8 cellular contexts compared by ENCODE assay signal in genomic region chr12:122793685-122794106, GRCh38. TPM values are rescaled to one million over a fixed set of nuclear protein-coding genes. Genes with fewer than 3 reads are reported as not detected.
DNase-seq lines count a peak whose midpoint lies in the region; ATAC-seq and TF ChIP-seq lines count a peak whose summit lies in the region.

No MANE protein-coding gene starts in this region.

- H3K36me3 ChIP-seq in SJCRH30, result no peaks in the 10 kb centered on the region

- peaks cover 4% of the 10 kb centered on the region in 2 donors for H3K4me1 Mint-ChIP-seq in natural killer cell
- H3K4me1 Mint-ChIP-seq in activated T-helper 2 cell treated with anti-CD3 and anti-CD28 coated beads, Interferon-gamma antibody, Interleukin-2, Interleukin-4, amounts not matched to agents 10 μg/mL and 5 μg/mL and 100 μg/mL, durations not matched to agents 14 hours and 24 hours and 36 hours (ENCODE audit: low read depth), result peaks cover 2% of the 10 kb centered on the region

- ATAC-seq in natural killer cell, result peak; percentile 77 to 81 (median 78)
- ATAC-seq in GM18867 (IDR thresholded peaks at IDR 0.05; ENCODE audit: unreplicated experiment), result no peak

- no peak overlapping the region for H3K4me3 Mint-ChIP-seq in natural killer cell
- H3K4me3 Mint-ChIP-seq in activated T-helper 2 cell treated with anti-CD3 and anti-CD28 coated beads, Interferon-gamma antibody, Interleukin-2, Interleukin-4, amounts not matched to agents 10 μg/mL and 5 μg/mL and 100 μg/mL, durations not matched to agents 14 hours and 24 hours and 36 hours (ENCODE audit: low read depth), result no peak overlapping the region

- H3K27ac ChIP-seq in SJCRH30, result no peak overlapping the region

- H3K27ac Mint-ChIP-seq in natural killer cell, result no peak overlapping the region
- no peak overlapping the region for H3K27ac Mint-ChIP-seq in activated T-helper 2 cell treated with anti-CD3 and anti-CD28 coated beads, Interferon-gamma antibody, Interleukin-2, Interleukin-4, amounts not matched to agents 10 μg/mL and 5 μg/mL and 100 μg/mL, durations not matched to agents 14 hours and 24 hours and 36 hours

- no peaks in the 10 kb centered on the region for H3K27me3 Mint-ChIP-seq in natural killer cell (ENCODE audit: low read depth in 2 of 2)
- no peaks in the 10 kb centered on the region for H3K27me3 Mint-ChIP-seq in activated T-helper 2 cell treated with anti-CD3 and anti-CD28 coated beads, Interferon-gamma antibody, Interleukin-2, Interleukin-4, amounts not matched to agents 10 μg/mL and 5 μg/mL and 100 μg/mL, durations not matched to agents 14 hours and 24 hours and 36 hours (ENCODE audit: low read depth)

- H3K4me3 ChIP-seq in SJCRH30 (no peak overlapping the region), epithelial cell of proximal tubule (ENCODE audit: low read depth, low read length) (no peak overlapping the region)

- no peaks in the 10 kb centered on the region for H3K4me1 ChIP-seq in SJCRH30

- no peaks in the 10 kb centered on the region for H3K36me3 Mint-ChIP-seq in natural killer cell
- H3K36me3 Mint-ChIP-seq in activated T-helper 2 cell treated with anti-CD3 and anti-CD28 coated beads, Interferon-gamma antibody, Interleukin-2, Interleukin-4, amounts not matched to agents 10 μg/mL and 5 μg/mL and 100 μg/mL, durations not matched to agents 14 hours and 24 hours and 36 hours (ENCODE audit: low read depth), result no peaks in the 10 kb centered on the region

- TF ChIP-seq CTCF in epithelial cell of proximal tubule (conservative IDR thresholded peaks at IDR 0.05; ENCODE audit: low read depth, low read length) (peak; percentile 74), natural killer cell (IDR thresholded peaks at IDR 0.05) (peak; percentile 81)

- H3K27me3 ChIP-seq in SJCRH30, result no peaks in the 10 kb centered on the region

- intact Hi-C loops in natural killer cell (cut with micrococcal nuclease), result loop anchor here (1.0 to 5.0 kb wide), 3 partner anchors 44 to 445 kb away; partner anchors contain the start of gene HIP1R
- intact Hi-C loops in activated T-helper 2 cell treated with anti-CD3 and anti-CD28 coated beads, Interferon-gamma antibody, Interleukin-2, Interleukin-4, amounts not matched to agents 10 μg/mL and 5 μg/mL and 100 μg/mL, durations not matched to agents 14 hours and 24 hours and 36 hours (cut with micrococcal nuclease), result loop anchor here (1.0 kb wide), 1 partner anchor 159 kb away; no protein-coding TSS in a partner anchor

- no peaks in the 10 kb centered on the region for H3K9me3 ChIP-seq in SJCRH30 (replicated peaks)

- peak; percentile 41 for DNase-seq in activated T-cell treated with anti-CD3 and anti-CD28 coated beads, Interleukin-2, amount 50 U/mL, for 1 hour
- DNase-seq in activated T-cell treated with anti-CD3 and anti-CD28 coated beads for 4 hours, result no peak
- DNase-seq in M059J (ENCODE audit: low read depth), result peak; percentile 50
- peak; percentile 16 to 65 for DNase-seq in SJCRH30
- no peak for DNase-seq in epithelial cell of proximal tubule (ENCODE audit: low read depth)
- DNase-seq in natural killer cell, result no peak
- DNase-seq in activated T-helper 2 cell treated with anti-CD3 and anti-CD28 coated beads, Interferon-gamma antibody, Interleukin-2, Interleukin-4, amounts not matched to agents 10 μg/mL and 5 μg/mL and 100 μg/mL, durations not matched to agents 14 hours and 24 hours and 36 hours (ENCODE audit: low spot score), result no peak

- no peaks in the 10 kb centered on the region for H3K9me3 Mint-ChIP-seq in natural killer cell
- no peaks in the 10 kb centered on the region for H3K9me3 Mint-ChIP-seq in activated T-helper 2 cell treated with anti-CD3 and anti-CD28 coated beads, Interferon-gamma antibody, Interleukin-2, Interleukin-4, amounts not matched to agents 10 μg/mL and 5 μg/mL and 100 μg/mL, durations not matched to agents 14 hours and 24 hours and 36 hours

RNA-seq across cellular contexts. Expression of gene CCDC62, which starts 19.3 kb away (rescaled TPM):
- total RNA-seq in M059J (2014; rRNA removed; shearing (Covaris generic)), result 0.02 and 0.27 TPM in 2 replicates
- 0.18 and 0.38 TPM in 2 replicates for total RNA-seq in SJCRH30 (2014; rRNA removed; shearing (Covaris generic))
- total RNA-seq in epithelial cell of proximal tubule, result 0.12 and 0.58 TPM in 2 replicates
- 1 to 10 TPM in 1 of 3 donors, under 1 TPM in 2; 0.29 to 2.1 (median 0.85) TPM for total RNA-seq in natural killer cell
- 0.39 and 0.62 TPM in 2 replicates for total RNA-seq in activated T-helper 2 cell treated with anti-CD3 and anti-CD28 coated beads, Interferon-gamma antibody, Interleukin-2, Interleukin-4, amounts not matched to agents 10 μg/mL and 5 μg/mL and 100 μg/mL, durations not matched to agents 14 hours and 24 hours and 36 hours

RNA-seq across cellular contexts. Expression of gene DENR, which starts 41.1 kb away (rescaled TPM):
- total RNA-seq in M059J (2014; rRNA removed; shearing (Covaris generic)), result 29.9 and 48.6 TPM in 2 replicates
- 77.2 and 82.5 TPM in 2 replicates for total RNA-seq in SJCRH30 (2014; rRNA removed; shearing (Covaris generic))
- total RNA-seq in epithelial cell of proximal tubule (49.1 and 51.1 TPM in 2 replicates), natural killer cell (10 to 100 TPM; 30.5 to 42.9 (median 42.7) TPM)
- 76.7 and 79.6 TPM in 2 replicates for total RNA-seq in activated T-helper 2 cell treated with anti-CD3 and anti-CD28 coated beads, Interferon-gamma antibody, Interleukin-2, Interleukin-4, amounts not matched to agents 10 μg/mL and 5 μg/mL and 100 μg/mL, durations not matched to agents 14 hours and 24 hours and 36 hours

RNA-seq across cellular contexts. Expression of gene HIP1R, which starts 41.6 kb away (rescaled TPM):
- total RNA-seq in M059J (2014; rRNA removed; shearing (Covaris generic)), result 18.3 and 23.5 TPM in 2 replicates
- 6.5 and 9.8 TPM in 2 replicates for total RNA-seq in SJCRH30 (2014; rRNA removed; shearing (Covaris generic))
- total RNA-seq in epithelial cell of proximal tubule (66.4 and 91.0 TPM in 2 replicates), natural killer cell (10 to 100 TPM; 78.6 to 93.1 (median 85.5) TPM)
- 28.8 and 29.0 TPM in 2 replicates for total RNA-seq in activated T-helper 2 cell treated with anti-CD3 and anti-CD28 coated beads, Interferon-gamma antibody, Interleukin-2, Interleukin-4, amounts not matched to agents 10 μg/mL and 5 μg/mL and 100 μg/mL, durations not matched to agents 14 hours and 24 hours and 36 hours

Comparison
In these comparisons a context has a peak if more than half of its experiments do, and no peak if none do; other contexts are left out.
1. DNase-seq: peak in activated T-cell treated with anti-CD3 and anti-CD28 coated beads, Interleukin-2, amount 50 U/mL, for 1 hour (single experiment), M059J (single experiment) and SJCRH30 (2 of 2); none in activated T-cell treated with anti-CD3 and anti-CD28 coated beads for 4 hours (single experiment), epithelial cell of proximal tubule (single experiment), natural killer cell (single experiment) and activated T-helper 2 cell treated with anti-CD3 and anti-CD28 coated beads, Interferon-gamma antibody, Interleukin-2, Interleukin-4, amounts not matched to agents 10 μg/mL and 5 μg/mL and 100 μg/mL, durations not matched to agents 14 hours and 24 hours and 36 hours (single experiment).